ENCODE assay signal across 10 cellular contexts in the genomic region with DNA sequence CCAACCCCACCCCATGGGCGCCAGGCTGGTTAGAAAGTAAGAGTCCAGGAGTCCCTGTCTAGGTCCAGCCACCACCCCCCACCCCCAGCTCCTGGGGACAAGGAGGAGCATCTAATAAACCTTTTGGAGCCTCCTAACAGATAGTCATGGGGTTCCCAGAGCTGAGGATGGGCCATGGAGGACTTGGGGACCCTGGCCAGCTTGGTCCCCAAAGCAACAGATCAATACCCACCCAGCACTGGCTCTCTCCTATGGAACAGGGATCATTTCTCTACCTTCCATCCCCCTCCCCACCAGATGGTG. TPM values are rescaled to one million over a fixed set of nuclear protein-coding genes. Genes with fewer than 3 reads are reported as not detected.
DNase-seq lines count a peak whose midpoint lies in the region; ATAC-seq, FAIRE-seq and TF ChIP-seq lines count a peak whose summit lies in the region.
"Had no signal": no experiment of that assay in that cellular context is flagged by ENCODE, and none has a peak within 500 bp of the region (broad histone marks: within the 10 kb centered on the region; RNA-seq: fewer than 3 reads in every experiment).

No MANE protein-coding gene starts in this region.

- intact Hi-C loops in OCI-LY7 (cut with micrococcal nuclease; ENCODE audit: unreplicated experiment) (no loop called here), esophagus squamous epithelium (cut with DNase I) (no loop called here), A673 (cut with micrococcal nuclease; ENCODE audit: unreplicated experiment) (no loop called here)

- BruUV-seq in OCI-LY7 (replicated peaks; lab: Mats Ljungman, UMichigan) (no TSS peak), A673 (replicated peaks; lab: Mats Ljungman, UMichigan) (no TSS peak)

- H3K27ac ChIP-seq in OCI-LY7 (ENCODE audit: low read depth, low read length, poor library complexity, severe bottlenecking) (peak overlapping the region; percentile 48), esophagus squamous epithelium (peak overlapping the region; percentile 44 to 89 (median 66)), small intestine (ENCODE audit: low read depth in 1 of 2, low read length in 1 of 2) (peak overlapping the region; percentile 11 to 30), A673 (ENCODE audit: low read depth, low read length, poor library complexity, severe bottlenecking) (no peak overlapping the region)

- CTCF ChIA-PET in OCI-LY7 (lab: Charles Lee; ENCODE audit: unreplicated experiment), result no interaction called here
- CTCF ChIA-PET in A673 (lab: Charles Lee), result no interaction called here

- H2AFZ ChIP-seq in OCI-LY7 (ENCODE audit: low read length), result no peak overlapping the region

- H3K9me3 ChIP-seq in OCI-LY7 (ENCODE audit: low read length), result no peaks in the 10 kb centered on the region
- H3K9me3 ChIP-seq in esophagus squamous epithelium, result no peaks in the 10 kb centered on the region
- no peaks in the 10 kb centered on the region for H3K9me3 ChIP-seq in small intestine (ENCODE audit: control insufficient read depth, low read depth)
- no peaks in the 10 kb centered on the region for H3K9me3 ChIP-seq in A673 (ENCODE audit: low read depth, low read length, poor library complexity, severe bottlenecking)

- H4K20me1 ChIP-seq in OCI-LY7 (ENCODE audit: insufficient read depth, low read length), result no peaks in the 10 kb centered on the region

- 18% methylated on average over 1 of the region's 1 CpG; no CpG with 5 or more reads in 1 of the 2 donors for WGBS in esophagus squamous epithelium, 2 donors
- WGBS in small intestine, 3 donors, result 33 to 60% methylated on average over 1 of the region's 1 CpG; no CpG with 5 or more reads in 1 of the 3 donors

- no peak for FAIRE-seq in small intestine (lab: Jason Lieb, UNC)
- FAIRE-seq: GM19239 had no signal

- TF ChIP-seq POLR2A in esophagus squamous epithelium (IDR thresholded peaks at IDR 0.05), result no peak

- no peak for ATAC-seq in GM21515 (IDR thresholded peaks at IDR 0.05; ENCODE audit: unreplicated experiment)

- peaks cover 27% of the 10 kb centered on the region for H3K4me1 ChIP-seq in OCI-LY7 (ENCODE audit: insufficient read depth, low read length, poor library complexity, severe bottlenecking)
- H3K4me1 ChIP-seq in esophagus squamous epithelium, result peaks cover 13 to 49% (median 21%) of the 10 kb centered on the region in 3 donors
- H3K4me1 ChIP-seq in small intestine (ENCODE audit: control insufficient read depth in 2 of 2, insufficient read depth in 1 of 2, low read depth in 1 of 2, low read length in 1 of 2), result peaks cover 11 to 13% of the 10 kb centered on the region in 2 donors
- H3K4me1 ChIP-seq in A673 (ENCODE audit: insufficient read depth, low read length, poor library complexity, severe bottlenecking), result peaks cover 19% of the 10 kb centered on the region

- no peaks in the 10 kb centered on the region for H3K27me3 ChIP-seq in esophagus squamous epithelium
- no peaks in the 10 kb centered on the region for H3K27me3 ChIP-seq in small intestine (ENCODE audit: control insufficient read depth in 2 of 2, insufficient read depth in 2 of 2, low read length in 2 of 2)
- H3K27me3 ChIP-seq in A673 (replicated peaks; ENCODE audit: insufficient read depth, low read depth, low read length, poor library complexity), result no peaks in the 10 kb centered on the region

- DNase-seq in NCI-H2196 treated with DMSO at 0.1 percent for 48 hours (lab: John Stamatoyannopoulos, UW; ENCODE audit: unreplicated experiment) (peak; percentile 60), NCI-H2196 (lab: John Stamatoyannopoulos, UW; ENCODE audit: unreplicated experiment) (no peak), OCI-LY7 (ENCODE audit: low spot score) (no peak), esophagus squamous epithelium (lab: John Stamatoyannopoulos, UW) (no peak), small intestine (peak; percentile 51), A673 (ENCODE audit: low spot score) (no peak), occipital lobe (lab: John Stamatoyannopoulos, UW) (no peak)
- DNase-seq: left cardiac atrium had no signal

- H3K4me3 ChIP-seq in OCI-LY7 (ENCODE audit: low read depth, low read length, poor library complexity, severe bottlenecking) (peak overlapping the region; percentile 40), esophagus squamous epithelium (peak overlapping the region in 3 of 4 donors; percentile 39 to 80 (median 54)), small intestine (ENCODE audit: low read depth in 1 of 2, low read length in 2 of 2) (no peak overlapping the region), A673 (ENCODE audit: low read depth, low read length, poor library complexity, severe bottlenecking) (no peak overlapping the region)

- H3K79me2 ChIP-seq in OCI-LY7 (ENCODE audit: insufficient read depth, low read depth, low read length), result peaks cover 12% of the 10 kb centered on the region; the same call in 1 of the 2 replicates

- peak overlapping the region; percentile 51 for H3K4me2 ChIP-seq in OCI-LY7 (ENCODE audit: low read length)

- H3K9me2 ChIP-seq in OCI-LY7 (ENCODE audit: insufficient read depth, low read length), result no peaks in the 10 kb centered on the region

- TF ChIP-seq CTCF in OCI-LY7 (conservative IDR thresholded peaks at IDR 0.05; ENCODE audit: low read length) (no peak), esophagus squamous epithelium (IDR thresholded peaks at IDR 0.05) (no peak), A673 (conservative IDR thresholded peaks at IDR 0.05; ENCODE audit: low read depth, low read length) (no peak)

- H3K36me3 ChIP-seq in OCI-LY7 (ENCODE audit: insufficient read depth, low read length) (peaks cover 35% of the 10 kb centered on the region; the same call in 1 of the 2 replicates), esophagus squamous epithelium (peaks cover 5 to 87% (median 14%) of the 10 kb centered on the region in 3 donors), small intestine (ENCODE audit: control insufficient read depth in 2 of 2, insufficient read depth in 2 of 2, low read length in 2 of 2) (peaks cover 0 to 17% of the 10 kb centered on the region in 2 donors), A673 (ENCODE audit: insufficient read depth, low read length, poor library complexity, severe bottlenecking) (peaks cover 14% of the 10 kb centered on the region)

- POLR2A ChIA-PET in OCI-LY7 (lab: Charles Lee), result interaction anchor here (0.7 kb wide), 1 partner anchor 12 kb away, joined by 3 read pairs; no protein-coding TSS in a partner anchor
- POLR2A ChIA-PET in A673 (lab: Charles Lee; ENCODE audit: low non-redundant PET), result no interaction called here

RNA-seq across cellular contexts. Expression of gene NR2F6, which starts 9.4 kb away (rescaled TPM):
- 31.0 and 39.2 TPM in 2 replicates for total RNA-seq in OCI-LY7 (2014; rRNA removed; shearing (Covaris generic))
- total RNA-seq in OCI-LY7 (2022), result 30.0 and 33.1 TPM in 2 replicates
- total RNA-seq in esophagus squamous epithelium, result 100 to 1,000 TPM in 1 of 4 donors, 10 to 100 TPM in 3; 52.8 to 115 (median 82.7) TPM
- polyA plus RNA-seq in small intestine, result 10 to 100 TPM; 41.6 to 93.0 (median 87.0) TPM
- 26.3 and 32.9 TPM in 2 replicates for total RNA-seq in A673 (2021)
- 9.8 TPM for total RNA-seq in occipital lobe

RNA-seq across cellular contexts. Expression of gene OCEL1, which starts 10.3 kb away (rescaled TPM):
- 5.9 and 10.2 TPM in 2 replicates for total RNA-seq in OCI-LY7 (2014; rRNA removed; shearing (Covaris generic))
- 29.5 and 38.8 TPM in 2 replicates for total RNA-seq in OCI-LY7 (2022)
- 1 to 10 TPM; 1.8 to 6.9 (median 4.1) TPM for total RNA-seq in esophagus squamous epithelium
- 10 to 100 TPM; 24.0 to 93.7 (median 58.9) TPM for polyA plus RNA-seq in small intestine
- 8.2 and 14.8 TPM in 2 replicates for total RNA-seq in A673 (2021)
- 1.4 TPM for total RNA-seq in occipital lobe

RNA-seq across cellular contexts. Expression of gene USE1, which starts 21.2 kb away (rescaled TPM):
- 31.2 TPM in 2 replicates for total RNA-seq in OCI-LY7 (2014; rRNA removed; shearing (Covaris generic))
- total RNA-seq in OCI-LY7 (2022), result 25.4 and 28.6 TPM in 2 replicates
- 10 to 100 TPM; 11.2 to 22.5 (median 17.6) TPM for total RNA-seq in esophagus squamous epithelium
- 10 to 100 TPM; 33.8 to 40.5 (median 40.5) TPM for polyA plus RNA-seq in small intestine
- total RNA-seq in A673 (2021), result 32.1 and 33.2 TPM in 2 replicates
- 10.1 TPM for total RNA-seq in occipital lobe

RNA-seq across cellular contexts. Expression of gene USHBP1, which starts 28.2 kb away (rescaled TPM):
- total RNA-seq in OCI-LY7 (2014; rRNA removed; shearing (Covaris generic)), result 2.4 and 3.1 TPM in 2 replicates
- total RNA-seq in OCI-LY7 (2022), result 6.5 and 7.6 TPM in 2 replicates
- total RNA-seq in esophagus squamous epithelium, result 1 to 10 TPM in 1 of 4 donors, under 1 TPM in 2, not detected in 1; 0.70 to 4.8 (median 0.73) TPM
- 1 to 10 TPM in 2 of 3 donors, not detected in 1; 1.4 to 4.7 TPM for polyA plus RNA-seq in small intestine
- total RNA-seq in A673 (2021), result 0.61 TPM in 1 of 2 replicates, not detected in the other
- total RNA-seq in occipital lobe, result 0.47 TPM

RNA-seq across cellular contexts. Expression of gene BABAM1, which starts 30.9 kb away (rescaled TPM):
- 79.0 and 79.7 TPM in 2 replicates for total RNA-seq in OCI-LY7 (2014; rRNA removed; shearing (Covaris generic))
- total RNA-seq in OCI-LY7 (2022), result 107 and 118 TPM in 2 replicates
- 10 to 100 TPM; 29.1 to 55.8 (median 53.1) TPM for total RNA-seq in esophagus squamous epithelium
- polyA plus RNA-seq in small intestine, result 10 to 100 TPM; 75.3 to 82.7 (median 75.4) TPM
- total RNA-seq in A673 (2021), result 136 and 147 TPM in 2 replicates
- 59.0 TPM for total RNA-seq in occipital lobe

Comparison
In these comparisons a context has a peak if more than half of its experiments do, and no peak if none do; other contexts are left out.
1. DNase-seq: peak in NCI-H2196 treated with DMSO at 0.1 percent for 48 hours (single experiment) and small intestine (single experiment); none in NCI-H2196 (single experiment), OCI-LY7 (single experiment), esophagus squamous epithelium (single experiment), A673 (single experiment) and occipital lobe (single experiment).
2. H3K4me3 ChIP-seq: peak in OCI-LY7 (single experiment) and esophagus squamous epithelium (3 of 4); none in small intestine (0 of 2) and A673 (single experiment).